ENCODE assay signal across 8 cellular contexts in the genomic region with DNA sequence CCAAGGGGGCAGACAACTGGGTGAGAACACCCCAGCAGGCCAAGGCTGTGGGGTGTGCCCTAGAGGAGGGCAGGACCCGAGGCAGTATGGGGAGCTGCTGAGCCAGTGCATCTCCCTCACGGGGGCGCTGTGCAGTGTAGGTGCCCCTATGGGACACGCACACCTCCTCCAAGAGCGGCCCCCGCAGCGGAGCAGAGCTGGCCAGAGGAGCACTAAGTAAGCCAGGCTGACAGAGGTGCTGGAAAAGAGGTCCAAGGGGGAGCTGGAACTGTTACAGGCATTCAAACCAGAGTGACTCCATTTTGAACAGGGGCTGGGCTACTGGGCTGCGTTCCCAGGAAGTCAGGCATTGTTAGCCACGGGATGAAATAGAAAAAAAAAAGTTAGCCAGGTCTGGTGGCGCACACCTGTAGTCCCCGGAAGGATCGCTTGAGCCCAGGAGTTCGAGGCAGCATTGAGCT.
DNase-seq lines count a peak whose midpoint lies in the region; TF ChIP-seq lines count a peak whose summit lies in the region.

No MANE protein-coding gene starts in this region.

- H3K9ac ChIP-seq in Loucy (ENCODE audit: low read depth, low read length, poor library complexity, severe bottlenecking) (peak overlapping the region; percentile 72), muscle layer of colon (ENCODE audit: low read length) (peak overlapping the region; percentile 44)

- peak overlapping the region; percentile 88 for H3K4me2 ChIP-seq in Loucy (ENCODE audit: low read depth, low read length, poor library complexity, severe bottlenecking)

- peak overlapping the region; percentile 96 for H2AFZ ChIP-seq in Loucy (ENCODE audit: low read length)

- peak overlapping the region; percentile 81 for H3K4me3 ChIP-seq in Loucy (ENCODE audit: low read length, poor library complexity, severe bottlenecking)
- H3K4me3 ChIP-seq in muscle layer of colon (ENCODE audit: low read depth in 1 of 2, low read length in 2 of 2) = peak overlapping the region; percentile 28 to 55

- TF ChIP-seq CTCF in Loucy (conservative IDR thresholded peaks at IDR 0.05; ENCODE audit: low read length) = peak; percentile 84

- H3K36me3 ChIP-seq in Loucy (ENCODE audit: insufficient read depth, low read length) = no peaks in the 10 kb centered on the region
- H3K36me3 ChIP-seq in muscle layer of colon (ENCODE audit: insufficient read depth, low read length) = no peaks in the 10 kb centered on the region

- H4K20me1 ChIP-seq in Loucy (ENCODE audit: insufficient read depth, low read length, poor library complexity, severe bottlenecking) = no peaks in the 10 kb centered on the region

- DNase-seq in NCI-H1436 (lab: John Stamatoyannopoulos, UW) (peak; percentile 53), NCI-H1436 treated with DMSO at 0.1 percent for 48 hours (lab: John Stamatoyannopoulos, UW) (no peak), ecto neural progenitor cell (ENCODE audit: low spot score) (peak; percentile 75), DMS53 treated with DMSO at 0.1 percent for 48 hours (lab: John Stamatoyannopoulos, UW; ENCODE audit: unreplicated experiment) (no peak)
- DNase-seq in activated CD4-positive, alpha-beta T cell treated with anti-CD3 and anti-CD28 coated beads, Interleukin-2, amount 50 U/mL, for 24 hours (ENCODE audit: low read depth in 1 of 2, low spot score in 1 of 2) = peak; percentile 46 to 65
- DNase-seq in stimulated activated CD8-positive, alpha-beta memory T cell treated with anti-CD3 and anti-CD28 coated beads, Interleukin-4, amount 100 ng/mL, for 48 hours = peak; percentile 93

- no peaks in the 10 kb centered on the region for H3K9me3 ChIP-seq in Loucy (ENCODE audit: insufficient read depth, low read depth, low read length)
- no peaks in the 10 kb centered on the region for H3K9me3 ChIP-seq in muscle layer of colon (ENCODE audit: low read length)

- H3K9me2 ChIP-seq in Loucy (replicated peaks; ENCODE audit: low read depth, low read length) = no peaks in the 10 kb centered on the region

- H3K79me2 ChIP-seq in Loucy (ENCODE audit: insufficient read depth, low read length) = no peaks in the 10 kb centered on the region

- H3K27me3 ChIP-seq in Loucy (ENCODE audit: insufficient read depth, low read length, poor library complexity, severe bottlenecking) = no peaks in the 10 kb centered on the region
- H3K27me3 ChIP-seq in muscle layer of colon (ENCODE audit: control insufficient read depth in 1 of 2, insufficient read depth in 2 of 2, low read length in 2 of 2) = no peaks in the 10 kb centered on the region

- H3K27ac ChIP-seq in muscle layer of colon (ENCODE audit: low read depth, low read length) = peak overlapping the region; percentile 27

- H3K4me1 ChIP-seq in Loucy (ENCODE audit: insufficient read depth, low read length, poor library complexity, severe bottlenecking) (peaks cover 3% of the 10 kb centered on the region), muscle layer of colon (ENCODE audit: insufficient read depth, low read length) (peaks cover 2% of the 10 kb centered on the region)

- no peaks in the 10 kb centered on the region for H3F3A ChIP-seq in Loucy (ENCODE audit: low read depth)

Comparison
In these comparisons a context has a peak if more than half of its experiments do, and no peak if none do; other contexts are left out.
1. DNase-seq: peak in NCI-H1436 (single experiment), activated CD4-positive, alpha-beta T cell treated with anti-CD3 and anti-CD28 coated beads, Interleukin-2, amount 50 U/mL, for 24 hours (2 of 2), ecto neural progenitor cell (single experiment) and stimulated activated CD8-positive, alpha-beta memory T cell treated with anti-CD3 and anti-CD28 coated beads, Interleukin-4, amount 100 ng/mL, for 48 hours (single experiment); none in NCI-H1436 treated with DMSO at 0.1 percent for 48 hours (single experiment) and DMS53 treated with DMSO at 0.1 percent for 48 hours (single experiment).